Comparison of ENCODE assay signal across 9 cellular contexts in genomic region chr14:37232907-37233481, GRCh38. TPM values are rescaled to one million over a fixed set of nuclear protein-coding genes. Genes with fewer than 3 reads are reported as not detected.
DNase-seq lines count a peak whose midpoint lies in the region; ATAC-seq and TF ChIP-seq lines count a peak whose summit lies in the region.
"Had no signal": no experiment of that assay in that cellular context is flagged by ENCODE, and none has a peak within 500 bp of the region (broad histone marks: within the 10 kb centered on the region; RNA-seq: fewer than 3 reads in every experiment).

No MANE protein-coding gene starts in this region.

- peaks cover 4% of the 10 kb centered on the region for H3K79me2 ChIP-seq in mammary epithelial cell (ENCODE audit: insufficient read depth, low read length)

- no peaks in the 10 kb centered on the region for H3K27me3 ChIP-seq in mammary epithelial cell (ENCODE audit: insufficient read depth, low read length)
- no peaks in the 10 kb centered on the region for H3K27me3 ChIP-seq in lung (ENCODE audit: control insufficient read depth, insufficient read depth)

- 0% methylated on average over 1 of the region's 1 CpG for WGBS in mammary epithelial cell (ENCODE audit: low coverage, missing lambda C conversion rate)
- WGBS in lung, 2 donors, result 0 to 10% methylated on average over 1 of the region's 1 CpG

- CTCF ChIA-PET in mammary epithelial cell (lab: Charles Lee; ENCODE audit: low non-redundant PET), result interaction anchor here (0.5 to 0.9 kb wide), 9 partner anchors 21 to 674 kb away, joined by 3 to 7 read pairs (median 3); no protein-coding TSS in a partner anchor

- BruUV-seq in mammary epithelial cell (replicated peaks; lab: Mats Ljungman, UMichigan), result no TSS peak

- H3K36me3 ChIP-seq in mammary epithelial cell (ENCODE audit: insufficient read depth, low read length), result no peaks in the 10 kb centered on the region
- no peaks in the 10 kb centered on the region for H3K36me3 ChIP-seq in lung (ENCODE audit: control insufficient read depth in 2 of 2, insufficient read depth in 2 of 2, low read length in 2 of 2)

- peak; percentile 74 for DNase-seq in ELR (ENCODE audit: low read depth)
- DNase-seq in NCI-H446 (lab: John Stamatoyannopoulos, UW), result peak; percentile 39 to 78
- DNase-seq in mammary epithelial cell, result peak; percentile 61
- no peak for DNase-seq in lung (ENCODE audit: low spot score)
- DNase-seq in stimulated activated CD4-positive, alpha-beta T cell treated with anti-CD3 and anti-CD28 coated beads, Interleukin-1b, Interleukin-23, amount 100 ng/mL, for 48 hours, result no peak
- DNase-seq in GM19238 (ENCODE audit: insufficient read length, low spot score), result no peak
- DNase-seq in ecto neural progenitor cell (ENCODE audit: low spot score), result no peak

- H3K27ac ChIP-seq in mammary epithelial cell (ENCODE audit: insufficient read depth, low read depth, low read length) (no peak overlapping the region), lung (ENCODE audit: low read depth in 1 of 2, low read length in 1 of 2) (no peak overlapping the region)

- peaks cover 7% of the 10 kb centered on the region for H3K4me1 ChIP-seq in mammary epithelial cell (ENCODE audit: insufficient read depth, low read length)
- H3K4me1 ChIP-seq in lung (ENCODE audit: control insufficient read depth in 2 of 2, insufficient read depth in 2 of 2, low read length in 2 of 2), result no peaks in the 10 kb centered on the region

- dilution Hi-C loops in mammary epithelial cell (cut with HindIII; ENCODE audit: low sequenced_read_pairs), result no loop called here

- peak; percentile 60 to 72 for TF ChIP-seq CTCF in mammary epithelial cell (conservative IDR thresholded peaks at IDR 0.05 in 1 of 2, IDR thresholded peaks at IDR 0.05 in 1 of 2; ENCODE audit: extremely low read depth in 1 of 2, insufficient read depth in 1 of 2, low read depth in 1 of 2, low read length in 2 of 2)
- TF ChIP-seq CTCF in lung (IDR thresholded peaks at IDR 0.05; ENCODE audit: control extremely low read depth, extremely low read depth), result peak; percentile 25

- H4K20me1 ChIP-seq in mammary epithelial cell (ENCODE audit: insufficient read depth, low read length), result no peaks in the 10 kb centered on the region

- ATAC-seq in HG02981 (IDR thresholded peaks at IDR 0.05; ENCODE audit: unreplicated experiment) (peak; percentile 69), lung (ENCODE audit: insufficient read depth, low FRiP score) (peak; percentile 27)

- intact Hi-C loops in mammary epithelial cell (cut with micrococcal nuclease), result loop anchor here (2.0 to 10.0 kb wide), 4 partner anchors 82 to 584 kb away; no protein-coding TSS in a partner anchor

- H3K9ac ChIP-seq in mammary epithelial cell (ENCODE audit: insufficient read depth, low read length), result no peak overlapping the region

- no peak overlapping the region for H3K4me2 ChIP-seq in mammary epithelial cell (ENCODE audit: insufficient read depth, low read depth, low read length)

- H3K9me3 ChIP-seq in mammary epithelial cell (replicated peaks; ENCODE audit: insufficient read depth, low read length) (no peaks in the 10 kb centered on the region), lung (ENCODE audit: control insufficient read depth in 2 of 2, insufficient read depth in 1 of 2, low read length in 1 of 2) (no peaks in the 10 kb centered on the region)

- no peak overlapping the region for H3K4me3 ChIP-seq in mammary epithelial cell (replicated peaks in 1 of 3; ENCODE audit: insufficient read depth in 1 of 3, low read depth in 2 of 3, low read length in 3 of 3)
- no peak overlapping the region for H3K4me3 ChIP-seq in lung

- H2AFZ ChIP-seq in mammary epithelial cell (ENCODE audit: low read depth, low read length), result no peak overlapping the region

- in situ Hi-C loops in mammary epithelial cell (cut with MboI; ENCODE audit: low sequenced_read_pairs in 2 of 2), result loop anchor here in 1 of 2 donors (10.0 to 25.0 kb wide), 2 partner anchors 362 to 479 kb away; partner anchors contain the start of genes FOXA1 and TTC6

RNA-seq across cellular contexts. Expression of gene MIPOL1, which starts 35.3 kb away (rescaled TPM):
- total RNA-seq in mammary epithelial cell (10 to 100 TPM; 11.2 to 15.7 TPM), lung (10 to 100 TPM; 11.5 to 49.9 TPM)
- polyA plus RNA-seq in mammary epithelial cell (2.7 TPM), lung (1 to 10 TPM; 2.3 to 2.6 TPM)
- 2.7 TPM for polyA minus RNA-seq in mammary epithelial cell
- total RNA-seq: activated CD8-positive, alpha-beta memory T cell treated with anti-CD3 and anti-CD28 coated beads for 36 hours had no signal

Comparison
In these comparisons a context has a peak if more than half of its experiments do, and no peak if none do; other contexts are left out.
1. DNase-seq: peak in ELR (single experiment), NCI-H446 (2 of 2) and mammary epithelial cell (single experiment); none in lung (single experiment), stimulated activated CD4-positive, alpha-beta T cell treated with anti-CD3 and anti-CD28 coated beads, Interleukin-1b, Interleukin-23, amount 100 ng/mL, for 48 hours (single experiment), GM19238 (single experiment) and ecto neural progenitor cell (single experiment).